In the genomic region with DNA sequence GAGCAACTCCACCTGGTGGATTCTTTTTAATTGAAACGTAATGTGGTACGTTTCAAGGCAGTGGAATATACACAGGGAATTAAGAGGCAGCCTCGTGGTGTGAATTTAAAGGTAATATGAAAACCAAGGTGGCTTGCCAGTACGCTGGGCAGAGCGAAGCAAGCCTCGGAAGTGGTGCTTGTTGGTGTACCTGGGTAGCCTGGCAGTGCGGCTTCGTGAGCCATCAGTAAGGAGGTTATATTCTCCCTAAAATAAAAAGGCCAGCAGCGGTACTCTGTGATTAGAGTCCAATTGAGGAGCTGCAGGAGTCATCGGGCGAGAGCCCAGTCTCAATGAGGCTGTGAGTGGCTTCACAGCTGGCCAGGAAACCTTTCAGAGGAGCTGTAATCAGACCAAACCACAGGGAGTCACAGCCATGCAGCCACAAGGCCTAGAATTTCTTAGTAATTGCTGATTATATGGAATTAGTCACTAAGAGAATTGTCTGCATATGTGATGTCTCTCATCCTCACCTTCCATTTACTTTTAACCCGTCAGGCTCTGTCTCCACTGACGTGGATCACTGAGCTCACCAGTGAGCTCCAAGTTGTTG, we compare ENCODE assay signal across 12 cellular contexts. TPM values are rescaled to one million over a fixed set of nuclear protein-coding genes. Genes with fewer than 3 reads are reported as not detected.
DNase-seq lines count a peak whose midpoint lies in the region; ATAC-seq, FAIRE-seq and TF ChIP-seq lines count a peak whose summit lies in the region.
"Had no signal": no experiment of that assay in that cellular context is flagged by ENCODE, and none has a peak within 500 bp of the region (broad histone marks: within the 10 kb centered on the region; RNA-seq: fewer than 3 reads in every experiment).

No MANE protein-coding gene starts in this region.

- WGBS in K562 (ENCODE audit: insufficient coverage, low coverage, missing lambda C conversion rate), result 66% methylated on average over 13 of the region's 13 CpGs

- no peak overlapping the region for H3K4me2 ChIP-seq in K562 (ENCODE audit: insufficient read depth, low read length)

- no peaks in the 10 kb centered on the region for H3K9me3 ChIP-seq in K562 (replicated peaks; ENCODE audit: control insufficient read depth, insufficient read depth, low read depth, low read length)
- H3K9me3 ChIP-seq: ovary had no signal

- TF ChIP-seq EP300 in K562 (IDR thresholded peaks at IDR 0.05; ENCODE audit: low read length), result no peak

- no peak overlapping the region for H3K9ac ChIP-seq in K562 (ENCODE audit: insufficient read depth in 1 of 2, low read depth in 2 of 2, low read length in 2 of 2)

- no peak overlapping the region for H3K27ac ChIP-seq in K562 (ENCODE audit: extremely low read depth, low read depth, low read length)
- no peak overlapping the region for H3K27ac ChIP-seq in coronary artery
- H3K27ac ChIP-seq: ovary had no signal

- intact Hi-C loops in K562 (cut with micrococcal nuclease), result no loop called here

- CTCF ChIA-PET in K562 (lab: Yijun Ruan, JAX; ENCODE audit: low intra/inter-chr PET ratio), result no interaction called here

- H3K79me2 ChIP-seq in K562 (ENCODE audit: control insufficient read depth, insufficient read depth, low read length), result no peaks in the 10 kb centered on the region

- no peaks in the 10 kb centered on the region for H4K20me1 ChIP-seq in K562 (replicated peaks; ENCODE audit: control insufficient read depth, insufficient read depth, low read length)

- TF ChIP-seq RAD21 in K562 (CRISPR knock-in tag; conservative IDR thresholded peaks at IDR 0.05 in 1 of 2, IDR thresholded peaks at IDR 0.05 in 1 of 2), result no peak

- no peak for TF ChIP-seq CTCF in K562 (IDR thresholded peaks at IDR 0.05 in 2 of 3, conservative IDR thresholded peaks at IDR 0.05 in 1 of 3; ENCODE audit: insufficient read depth in 2 of 3, low read depth in 1 of 3, low read length in 3 of 3)
- no peak for TF ChIP-seq CTCF in coronary artery (IDR thresholded peaks at IDR 0.05)

- in situ Hi-C loops in K562 (cut with MboI), result no loop called here

- ATAC-seq in K562 (no peak; the same call in 2 of the 3 replicates), HG02610 (IDR thresholded peaks at IDR 0.05; ENCODE audit: unreplicated experiment) (no peak)
- ATAC-seq: SK-N-SH treated with all-trans-retinoic acid at 6 μM for 48 hours had no signal

- no peak overlapping the region for H2AFZ ChIP-seq in K562 (ENCODE audit: low read depth, low read length)

- no peaks in the 10 kb centered on the region for H3K36me3 ChIP-seq in K562 (ENCODE audit: control insufficient read depth, insufficient read depth, low read length)
- H3K36me3 ChIP-seq: ovary had no signal

- H3K27me3 ChIP-seq in K562 (ENCODE audit: control insufficient read depth in 2 of 2, insufficient read depth in 2 of 2, low read length in 2 of 2), result no peaks in the 10 kb centered on the region
- H3K27me3 ChIP-seq: ovary had no signal

- BruUV-seq in K562 (replicated peaks; lab: Mats Ljungman, UMichigan), result no TSS peak

- TF ChIP-seq POLR2A in K562 (conservative IDR thresholded peaks at IDR 0.05), result no peak

- H3K9me1 ChIP-seq in K562 (ENCODE audit: control insufficient read depth, insufficient read depth, low read length), result no peaks in the 10 kb centered on the region

- peak; percentile 45 for DNase-seq in COR-L47 (lab: John Stamatoyannopoulos, UW)
- peak; percentile 95 for DNase-seq in HT1080 (ENCODE audit: low read depth)
- no peak for DNase-seq in K562 (ENCODE audit: extremely low read depth in 1 of 4, low spot score in 3 of 4)
- DNase-seq in kidney glomerular epithelial cell (lab: John Stamatoyannopoulos, UW), result peak; percentile 25
- DNase-seq in coronary artery (ENCODE audit: low spot score), result no peak
- no peak for DNase-seq in LoVo (ENCODE audit: low spot score)
- DNase-seq in T-helper 1 cell, result no peak

- no peak overlapping the region for H3K4me3 ChIP-seq in K562
- no peak overlapping the region for H3K4me3 ChIP-seq in coronary artery
- H3K4me3 ChIP-seq: ovary had no signal

- FAIRE-seq in K562 (lab: Jason Lieb, UNC), result no peak
- FAIRE-seq: colon, urothelium cell line had no signal

- peaks cover 4 to 8% of the 10 kb centered on the region in 2 experiments; a peak in 4 of 5 replicates for H3K4me1 ChIP-seq in K562 (replicated peaks in 1 of 2; ENCODE audit: control insufficient read depth in 2 of 2, insufficient read depth in 2 of 2, low read length in 2 of 2)

- POLR2A ChIA-PET in K562 (lab: Yijun Ruan, JAX), result interaction anchor here (1.3 kb wide), 1 partner anchor 9 kb away, joined by 4 read pairs; no protein-coding TSS in a partner anchor

TF ChIP-seq in K562, 482 proteins besides CTCF, POLR2A, EP300 and RAD21:
- TF ChIP-seq MCM2 (IDR thresholded peaks at IDR 0.05; ENCODE audit: low read depth) (no peak), TEAD1 (CRISPR knock-in tag; IDR thresholded peaks at IDR 0.05) (no peak), FOSL1 (tag; conservative IDR thresholded peaks at IDR 0.05) (peak; percentile 65), CREB1 (IDR thresholded peaks at IDR 0.05) (no peak), CREB1 (CRISPR knock-in tag; IDR thresholded peaks at IDR 0.05) (no peak), HDGF (IDR thresholded peaks at IDR 0.05) (no peak), ZNF12 (CRISPR knock-in tag; IDR thresholded peaks at IDR 0.05) (no peak), C11orf30 (IDR thresholded peaks at IDR 0.05; ENCODE audit: low read depth) (peak; percentile 32; the same call in 1 of the 2 replicates)
- TF ChIP-seq, protein P1, sequence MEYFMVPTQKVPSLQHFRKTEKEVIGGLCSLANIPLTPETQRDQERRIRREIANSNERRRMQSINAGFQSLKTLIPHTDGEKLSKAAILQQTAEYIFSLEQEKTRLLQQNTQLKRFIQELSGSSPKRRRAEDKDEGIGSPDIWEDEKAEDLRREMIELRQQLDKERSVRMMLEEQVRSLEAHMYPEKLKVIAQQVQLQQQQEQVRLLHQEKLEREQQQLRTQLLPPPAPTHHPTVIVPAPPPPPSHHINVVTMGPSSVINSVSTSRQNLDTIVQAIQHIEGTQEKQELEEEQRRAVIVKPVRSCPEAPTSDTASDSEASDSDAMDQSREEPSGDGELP (CRISPR knock-in tag; IDR thresholded peaks at IDR 0.05; ENCODE audit: borderline replicate concordance), result peak; percentile 62; the same call in 1 of the 2 replicates
- TF ChIP-seq, protein P2, sequence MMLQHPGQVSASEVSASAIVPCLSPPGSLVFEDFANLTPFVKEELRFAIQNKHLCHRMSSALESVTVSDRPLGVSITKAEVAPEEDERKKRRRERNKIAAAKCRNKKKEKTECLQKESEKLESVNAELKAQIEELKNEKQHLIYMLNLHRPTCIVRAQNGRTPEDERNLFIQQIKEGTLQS (IDR thresholded peaks at IDR 0.05), result no peak
- TF ChIP-seq, protein P2 (CRISPR knock-in tag; conservative IDR thresholded peaks at IDR 0.05), result no peak
- TF ChIP-seq, protein P3, sequence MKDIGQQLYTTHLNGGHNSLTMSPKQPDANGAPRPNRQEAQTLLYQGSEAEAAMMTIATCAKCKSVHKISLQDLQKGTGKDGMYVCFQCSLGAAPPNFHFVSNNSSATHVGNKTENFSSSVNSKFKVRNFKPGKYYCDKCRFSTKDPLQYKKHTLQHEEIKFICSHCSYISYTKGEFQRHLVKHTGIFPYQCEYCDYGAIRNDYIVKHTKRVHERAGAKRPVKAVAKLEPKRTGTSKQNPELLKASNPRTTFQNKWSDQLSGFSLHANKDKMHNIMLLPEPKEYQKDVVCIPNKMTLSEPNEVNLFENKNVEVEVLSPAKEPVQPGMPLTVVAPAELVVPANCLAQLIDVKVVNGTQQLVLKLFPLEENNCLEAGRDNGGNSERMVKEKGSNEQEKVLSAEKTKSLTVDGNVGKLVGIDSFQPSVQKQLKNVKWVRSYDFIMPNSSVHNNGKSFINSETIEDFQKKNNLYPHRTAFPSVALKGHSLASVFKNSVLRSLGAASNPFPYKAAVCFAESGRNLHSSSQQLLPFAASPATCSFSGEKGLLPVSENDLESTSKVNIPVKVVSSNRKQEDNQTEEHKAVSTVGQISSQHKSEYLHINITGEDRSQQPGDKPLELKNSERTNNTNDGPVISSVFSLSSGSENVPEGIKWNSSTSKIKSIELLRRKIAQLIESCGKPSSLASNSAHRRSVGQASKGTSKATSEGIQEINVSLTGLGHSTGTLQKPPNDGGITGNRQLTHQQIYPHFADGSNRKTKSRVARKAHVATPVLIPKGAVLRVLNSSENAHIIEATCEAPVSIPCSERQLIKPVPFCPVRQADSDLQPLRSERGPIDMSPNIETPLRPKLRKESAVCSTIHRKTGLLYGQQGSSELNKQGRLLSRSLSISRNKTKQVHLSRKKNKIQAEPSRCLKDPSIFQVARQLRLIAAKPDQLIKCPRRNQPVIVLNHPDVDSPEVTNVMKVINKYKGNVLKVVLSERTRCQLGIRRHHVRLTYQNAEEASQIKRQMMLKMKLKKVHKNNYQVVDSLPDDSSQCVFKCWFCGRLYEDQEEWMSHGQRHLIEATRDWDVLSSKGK (CRISPR knock-in tag; IDR thresholded peaks at IDR 0.05), result no peak
TF ChIP-seq in K562: peak in this region for 3.

RNA-seq across cellular contexts. Expression of a gene that starts 57.7 kb away (rescaled TPM):
- 17.2 and 33.2 TPM in 2 replicates for total RNA-seq in HT1080 (2014; rRNA removed; shearing (Covaris generic))
- polyA plus RNA-seq in HT1080 (2015; cell fraction: cytosol; rRNA removed), result 21.6 and 23.5 TPM in 2 replicates
- polyA plus RNA-seq in HT1080 (2015; cell fraction: nucleus; rRNA removed), result 44.7 and 45.1 TPM in 2 replicates
- total RNA-seq in K562 (2011; cell fraction: chromatin; rRNA removed; ENCODE audit: low replicate concordance), result 114 and 176 TPM in 2 replicates
- total RNA-seq in K562 (2011; cell fraction: nucleolus; rRNA removed), result 54.0 and 57.9 TPM in 2 replicates
- 61.2 and 112 TPM in 2 replicates for total RNA-seq in K562 (2011; cell fraction: nucleoplasm; rRNA removed)
- total RNA-seq in K562 (2014; rRNA removed) (71.8 and 75.6 TPM in 2 replicates), K562 (2014; rRNA removed; fragmentation: Illumina TruSeq; extraction: Trizol) (96.8 and 120 TPM in 2 replicates), K562 (2015; rRNA removed; fragmentation: Illumina TruSeq; extraction: Trizol) (69.4 and 76.0 TPM in 2 replicates), K562 (2021) (109 and 111 TPM in 2 replicates)
- polyA plus RNA-seq in K562 (2011; rRNA removed) (22.8 and 40.4 TPM in 2 replicates), K562 (2014; fragmentation: Illumina TruSeq; extraction: Trizol) (41.4 and 46.7 TPM in 2 replicates), K562 (2014; fragmentation: Nextera tagmentation; extraction: Ambion mirVana) (10 to 100 TPM; 25.9 to 36.8 TPM), K562 (2014; rRNA removed) (25.9 and 38.0 TPM in 2 replicates)
- 20.4 and 29.5 TPM in 2 replicates for polyA plus RNA-seq in K562 (2011; cell fraction: cytosol; rRNA removed)
- 26.7 and 36.5 TPM in 2 replicates for polyA plus RNA-seq in K562 (2011; cell fraction: nucleus; rRNA removed)
- 24.0 and 28.2 TPM in 2 replicates for polyA plus RNA-seq in K562 (2012)
- polyA minus RNA-seq in K562 (2011; rRNA and poly(A)+ RNA removed), result 134 and 161 TPM in 2 replicates
- 33.9 and 43.4 TPM in 2 replicates for polyA minus RNA-seq in K562 (2011; cell fraction: cytosol; rRNA and poly(A)+ RNA removed)
- 78.6 and 97.4 TPM in 2 replicates for polyA minus RNA-seq in K562 (2011; cell fraction: nucleus; rRNA and poly(A)+ RNA removed)

Comparison
In these comparisons a context has a peak if more than half of its experiments do, and no peak if none do; other contexts are left out.
1. DNase-seq: peak in COR-L47 (single experiment), HT1080 (single experiment) and kidney glomerular epithelial cell (single experiment); none in K562 (0 of 4), coronary artery (single experiment), LoVo (single experiment) and T-helper 1 cell (0 of 5).